ENCODE assay signal across 8 cellular contexts in the genomic region with DNA sequence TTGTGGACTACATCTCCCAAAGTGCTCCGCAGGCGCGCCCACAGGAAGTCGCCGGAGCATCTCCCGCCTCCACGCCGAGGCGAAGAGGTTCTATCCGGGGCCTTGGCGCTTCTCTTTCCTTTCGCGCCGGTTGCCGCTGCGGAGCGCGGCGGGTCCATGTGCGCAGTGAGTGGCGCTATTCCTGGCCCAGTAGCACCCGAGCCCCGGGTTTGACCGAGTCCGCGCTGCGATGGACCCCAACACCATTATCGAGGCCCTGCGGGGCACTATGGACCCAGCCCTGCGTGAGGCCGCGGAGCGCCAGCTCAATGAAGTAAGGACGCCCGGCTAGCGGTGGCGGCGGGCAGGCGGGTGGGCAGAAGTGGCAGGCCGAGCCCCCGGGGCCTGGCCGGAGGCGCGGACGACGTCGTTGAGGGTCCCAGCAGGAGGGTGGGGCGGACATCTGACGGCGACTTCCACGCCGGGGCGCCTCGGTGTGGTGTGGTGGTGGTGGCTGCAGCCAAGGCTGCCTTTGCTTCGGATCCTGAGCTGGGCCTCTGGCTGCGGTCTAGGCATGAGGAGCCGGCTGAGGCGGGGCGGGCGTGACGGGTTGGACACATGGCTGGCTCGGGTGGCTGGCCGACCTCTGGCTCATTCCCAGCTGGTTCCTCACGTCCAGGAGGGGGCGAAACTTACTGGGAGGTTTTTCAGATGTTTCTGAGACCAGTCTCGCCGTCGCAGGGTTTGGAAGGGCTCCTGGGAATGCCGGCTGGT. TPM values are rescaled to one million over a fixed set of nuclear protein-coding genes. Genes with fewer than 3 reads are reported as not detected.
DNase-seq lines count a peak whose midpoint lies in the region; ATAC-seq and TF ChIP-seq lines count a peak whose summit lies in the region.

TSS of gene IPO7 (plus strand) at position 118 of the 753 bp plus-strand sequence. CDS start at position 230, 112 bp downstream.

- no peaks in the 10 kb centered on the region for H3K9me3 Mint-ChIP-seq in activated naive CD4-positive, alpha-beta T cell treated with anti-CD3 and anti-CD28 coated beads, Interleukin-2, amount 10 ng/mL, durations not matched to agents 7 days and 5 days

- H3K4me3 ChIP-seq in HAP-1, result peak within 1 kb of the TSS; percentile 90
- H3K4me3 ChIP-seq in MG63, result peak within 1 kb of the TSS; percentile 84
- H3K4me3 ChIP-seq in SK-N-MC, result peak within 1 kb of the TSS; percentile 95
- peak within 1 kb of the TSS; percentile 83 to 84 for H3K4me3 ChIP-seq in testis

- peak within 1 kb of the TSS; percentile 75 for H3K27ac ChIP-seq in SK-N-MC
- peak within 1 kb of the TSS; percentile 78 to 90 for H3K27ac ChIP-seq in testis

- TF ChIP-seq POLR2A in testis (IDR thresholded peaks at IDR 0.05), result no peak

- WGBS in testis, 2 donors, result 0% methylated on average over 17 to 68 of the region's 69 CpGs

- in situ Hi-C loops in HAP-1 (cut with MboI; ENCODE audit: low sequenced_read_pairs), result loop anchor here (5.0 kb wide), 1 partner anchor 72 kb away; the partner anchor contains the start of gene TMEM41B

- H3K9me3 ChIP-seq in HAP-1, result no peaks in the 10 kb centered on the region
- no peaks in the 10 kb centered on the region for H3K9me3 ChIP-seq in MG63
- H3K9me3 ChIP-seq in SK-N-MC (ENCODE audit: low read depth, low read length), result no peaks in the 10 kb centered on the region
- H3K9me3 ChIP-seq in testis, result no peaks in the 10 kb centered on the region

- H3K36me3 Mint-ChIP-seq in activated naive CD4-positive, alpha-beta T cell treated with anti-CD3 and anti-CD28 coated beads, Interleukin-2, amount 10 ng/mL, durations not matched to agents 7 days and 5 days, result peaks cover 18% of the 10 kb centered on the region

- ATAC-seq in omental fat pad (ENCODE audit: low FRiP score), result peak; percentile 89

- peaks cover 32% of the 10 kb centered on the region for H3K4me1 Mint-ChIP-seq in activated naive CD4-positive, alpha-beta T cell treated with anti-CD3 and anti-CD28 coated beads, Interleukin-2, amount 10 ng/mL, durations not matched to agents 7 days and 5 days

- no peaks in the 10 kb centered on the region for H3K27me3 ChIP-seq in HAP-1 (ENCODE audit: low read depth)
- no peaks in the 10 kb centered on the region for H3K27me3 ChIP-seq in MG63
- no peaks in the 10 kb centered on the region for H3K27me3 ChIP-seq in testis

- intact Hi-C loops in testis (cut with DNase I; ENCODE audit: low total_unique reads), result no loop called here

- peaks cover 16% of the 10 kb centered on the region for H3K4me1 ChIP-seq in HAP-1
- H3K4me1 ChIP-seq in testis, result peaks cover 17% of the 10 kb centered on the region

- peak within 1 kb of the TSS; percentile 98 for H3K9ac ChIP-seq in SK-N-MC (ENCODE audit: insufficient read length)

- H3K36me3 ChIP-seq in HAP-1 (replicated peaks) (peaks cover 31% of the 10 kb centered on the region), MG63 (peaks cover 45% of the 10 kb centered on the region), SK-N-MC (ENCODE audit: insufficient read depth, low read length) (peaks cover 30% of the 10 kb centered on the region), testis (ENCODE audit: low read depth, missing control alignments) (no peaks in the 10 kb centered on the region)

- CTCF ChIA-PET in activated naive CD4-positive, alpha-beta T cell treated with anti-CD3 and anti-CD28 coated beads, Interleukin-2, amount 10 ng/mL, durations not matched to agents 7 days and 5 days (lab: Charles Lee), result interaction anchor here (0.7 to 2.0 kb wide), 3 partner anchors 55 to 307 kb away, joined by 3 to 4 read pairs (median 3); no protein-coding TSS in a partner anchor

- peak within 1 kb of the TSS; percentile 94 for H3K4me3 Mint-ChIP-seq in activated naive CD4-positive, alpha-beta T cell treated with anti-CD3 and anti-CD28 coated beads, Interleukin-2, amount 10 ng/mL, durations not matched to agents 7 days and 5 days

- DNase-seq in GF-D8 (lab: John Stamatoyannopoulos, UW) (peak; percentile 40), HAP-1 (ENCODE audit: low spot score in 2 of 2) (peak; percentile 90 to 94), MG63 (peak; percentile 94), SK-N-MC (ENCODE audit: low read depth, low spot score) (peak; percentile 75), globus pallidus (ENCODE audit: low spot score) (peak; percentile 94), omental fat pad (ENCODE audit: low spot score) (peak; percentile 70), testis (peak; percentile 96)
- peak; percentile 94 for DNase-seq in activated naive CD4-positive, alpha-beta T cell treated with anti-CD3 and anti-CD28 coated beads, Interleukin-2, amount 10 ng/mL, durations not matched to agents 7 days and 5 days

- TF ChIP-seq CTCF in omental fat pad (IDR thresholded peaks at IDR 0.05), result no peak
- TF ChIP-seq CTCF in testis (IDR thresholded peaks at IDR 0.05), result peak in 1 of 3 experiments; percentile 13

- peak within 1 kb of the TSS; percentile 91 for H3K27ac Mint-ChIP-seq in activated naive CD4-positive, alpha-beta T cell treated with anti-CD3 and anti-CD28 coated beads, Interleukin-2, amount 10 ng/mL, durations not matched to agents 7 days and 5 days

- H3K27me3 Mint-ChIP-seq in activated naive CD4-positive, alpha-beta T cell treated with anti-CD3 and anti-CD28 coated beads, Interleukin-2, amount 10 ng/mL, durations not matched to agents 7 days and 5 days, result peaks cover 3% of the 10 kb centered on the region

RNA-seq across cellular contexts. Expression of gene IPO7, which starts in this region (rescaled TPM):
- total RNA-seq in MG63 (2014; rRNA removed; shearing (Covaris generic); ENCODE audit: low replicate concordance), result 115 and 285 TPM in 2 replicates
- 100 to 1,000 TPM; 101 to 205 (median 110) TPM for total RNA-seq in omental fat pad
- total RNA-seq in testis, result 10 to 100 TPM; 51.7 to 65.6 TPM
- polyA plus RNA-seq in testis (ENCODE audit: insufficient read depth, low read depth, low replicate concordance), result 28.8 TPM

Comparison
In these comparisons a context has a peak if more than half of its experiments do, and no peak if none do; other contexts are left out.
1. Peak in every context shown above with its lines: DNase-seq, ATAC-seq, H3K4me3 ChIP-seq and H3K27ac ChIP-seq.
2. DNase-seq: peak in every context shown above with its lines; median percentile 96 in testis; 94 in MG63; 94 in activated naive CD4-positive, alpha-beta T cell treated with anti-CD3 and anti-CD28 coated beads, Interleukin-2, amount 10 ng/mL, durations not matched to agents 7 days and 5 days; 94 in globus pallidus; 92 in HAP-1; 75 in SK-N-MC; 70 in omental fat pad; 40 in GF-D8.